Comparison of ENCODE assay signal across 10 cellular contexts in the genomic region with DNA sequence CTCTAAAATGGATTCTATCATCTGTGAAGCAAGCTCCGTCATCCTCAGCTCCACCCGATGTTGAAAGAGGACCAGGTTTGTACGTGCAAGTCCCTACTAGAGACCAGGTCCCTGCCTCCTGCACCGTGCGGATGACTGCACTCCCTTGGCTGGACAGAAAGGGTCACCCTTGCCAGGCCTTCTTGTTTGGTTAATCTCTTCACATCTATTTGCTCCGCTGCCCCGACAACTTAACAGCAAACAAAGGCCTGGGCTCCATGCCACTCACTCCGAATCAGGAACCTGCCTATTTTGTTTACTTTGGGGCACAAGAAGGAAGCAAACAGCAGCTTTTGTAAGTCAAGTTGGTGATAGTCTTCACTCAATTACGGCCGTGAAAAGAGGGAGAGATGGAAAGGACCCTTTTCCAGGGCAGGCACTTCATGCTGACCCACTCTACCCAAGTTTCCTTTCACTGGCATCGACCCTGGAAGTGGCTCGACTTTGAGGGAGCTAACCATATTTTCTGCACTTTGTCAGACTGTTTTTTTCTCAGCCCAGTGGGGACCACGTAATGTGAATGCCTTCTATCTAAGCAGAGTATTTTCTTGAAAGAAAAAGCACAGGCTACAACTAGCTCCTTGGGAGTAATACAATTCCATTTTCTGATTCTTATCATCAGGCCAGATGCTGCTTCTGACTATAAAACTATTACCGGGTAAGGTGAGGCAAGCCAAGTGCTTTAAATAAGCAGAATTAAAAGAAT.
DNase-seq lines count a peak whose midpoint lies in the region; ATAC-seq, FAIRE-seq and TF ChIP-seq lines count a peak whose summit lies in the region.
"Had no signal": no experiment of that assay in that cellular context is flagged by ENCODE, and none has a peak within 500 bp of the region (broad histone marks: within the 10 kb centered on the region; RNA-seq: fewer than 3 reads in every experiment).

No MANE protein-coding gene starts in this region.

- CTCF ChIA-PET in CD4-positive, alpha-beta T cell (lab: Charles Lee), result interaction anchor here (0.6 kb wide), 1 partner anchor 1692 kb away, joined by 3 read pairs; no protein-coding TSS in a partner anchor

- no peak for TF ChIP-seq POLR2A in esophagus muscularis mucosa (IDR thresholded peaks at IDR 0.05; ENCODE audit: low read depth)
- TF ChIP-seq POLR2A in GM12892 (IDR thresholded peaks at IDR 0.05; ENCODE audit: low read depth, low read length), result no peak

- no peaks in the 10 kb centered on the region for H3K9me3 Mint-ChIP-seq in natural killer cell treated with Interleukin-12 subunit alpha and Interleukin-12 subunit beta and Interleukin-15 and Interleukin-18, amount 100 ng/mL, for 72 hours
- no peaks in the 10 kb centered on the region for H3K9me3 Mint-ChIP-seq in activated naive CD8-positive, alpha-beta T cell treated with anti-CD3 and anti-CD28 coated beads for 36 hours
- H3K9me3 Mint-ChIP-seq in CD4-positive, alpha-beta T cell, result no peaks in the 10 kb centered on the region
- H3K9me3 Mint-ChIP-seq: memory B cell had no signal

- peak in 9 of 14 donors; percentile 19 to 86 (median 33) for DNase-seq in C1 segment of cervical spinal cord (lab: John Stamatoyannopoulos, UW)
- DNase-seq in NCI-H69 (lab: John Stamatoyannopoulos, UW), result peak; percentile 90
- DNase-seq in esophagus muscularis mucosa (ENCODE audit: extremely low spot score), result no peak
- DNase-seq in natural killer cell treated with Interleukin-12 subunit alpha and Interleukin-12 subunit beta and Interleukin-15 and Interleukin-18, amount 100 ng/mL, for 72 hours (ENCODE audit: low spot score), result no peak
- DNase-seq in activated naive CD8-positive, alpha-beta T cell treated with anti-CD3 and anti-CD28 coated beads for 36 hours, result no peak
- no peak for DNase-seq in CD4-positive, alpha-beta T cell
- DNase-seq in GM12892 (ENCODE audit: insufficient read length), result no peak
- DNase-seq: NCI-H1694 had no signal

- peaks cover 20 to 45% (median 30%) of the 10 kb centered on the region in 4 donors for H3K4me1 ChIP-seq in esophagus muscularis mucosa

- TF ChIP-seq CTCF in esophagus muscularis mucosa (IDR thresholded peaks at IDR 0.05), result peak in 2 of 3 experiments; percentile 7 to 34
- TF ChIP-seq CTCF in CD4-positive, alpha-beta T cell (IDR thresholded peaks at IDR 0.05), result no peak

- H3K4me3 Mint-ChIP-seq in natural killer cell treated with Interleukin-12 subunit alpha and Interleukin-12 subunit beta and Interleukin-15 and Interleukin-18, amount 100 ng/mL, for 72 hours, result no peak overlapping the region
- no peak overlapping the region for H3K4me3 Mint-ChIP-seq in activated naive CD8-positive, alpha-beta T cell treated with anti-CD3 and anti-CD28 coated beads for 36 hours
- no peak overlapping the region for H3K4me3 Mint-ChIP-seq in CD4-positive, alpha-beta T cell
- H3K4me3 Mint-ChIP-seq: memory B cell had no signal

- H3K36me3 ChIP-seq in esophagus muscularis mucosa, result peaks cover 0 to 3% (median 1%) of the 10 kb centered on the region in 4 donors

- H3K4me3 ChIP-seq in esophagus muscularis mucosa, result no peak overlapping the region

- no peak for TF ChIP-seq EP300 in esophagus muscularis mucosa (IDR thresholded peaks at IDR 0.05)

- intact Hi-C loops in esophagus muscularis mucosa (cut with DNase I), result no loop called here
- intact Hi-C loops in CD4-positive, alpha-beta T cell (cut with DNase I, micrococcal nuclease), result no loop called here

- H3K4me1 Mint-ChIP-seq in natural killer cell treated with Interleukin-12 subunit alpha and Interleukin-12 subunit beta and Interleukin-15 and Interleukin-18, amount 100 ng/mL, for 72 hours (ENCODE audit: low read depth in 2 of 2), result peaks cover 14 to 32% of the 10 kb centered on the region in 2 donors
- peaks cover 15% of the 10 kb centered on the region for H3K4me1 Mint-ChIP-seq in activated naive CD8-positive, alpha-beta T cell treated with anti-CD3 and anti-CD28 coated beads for 36 hours
- peaks cover 32% of the 10 kb centered on the region for H3K4me1 Mint-ChIP-seq in CD4-positive, alpha-beta T cell (ENCODE audit: low read depth)

- FAIRE-seq in GM12892 (lab: Jason Lieb, UNC), result no peak

- ATAC-seq in natural killer cell treated with Interleukin-12 subunit alpha and Interleukin-12 subunit beta and Interleukin-15 and Interleukin-18, amount 100 ng/mL, for 72 hours, result no peak
- ATAC-seq in HG03108 (IDR thresholded peaks at IDR 0.05; ENCODE audit: unreplicated experiment), result no peak
- no peak for ATAC-seq in CD4-positive, alpha-beta T cell (ENCODE audit: poor library complexity)

- no peaks in the 10 kb centered on the region for H3K9me3 ChIP-seq in esophagus muscularis mucosa
- H3K9me3 ChIP-seq in CD4-positive, alpha-beta T cell (ENCODE audit: control insufficient read depth, low read length), result no peaks in the 10 kb centered on the region

- 51% methylated on average over 14 of the region's 14 CpGs for WGBS in esophagus muscularis mucosa

- H3K27me3 ChIP-seq in esophagus muscularis mucosa, result no peaks in the 10 kb centered on the region
- no peaks in the 10 kb centered on the region for H3K27me3 ChIP-seq in CD4-positive, alpha-beta T cell (ENCODE audit: control insufficient read depth, insufficient read depth, low read length)

- peak overlapping the region; percentile 32 to 39 for H3K27ac Mint-ChIP-seq in natural killer cell treated with Interleukin-12 subunit alpha and Interleukin-12 subunit beta and Interleukin-15 and Interleukin-18, amount 100 ng/mL, for 72 hours
- no peak overlapping the region for H3K27ac Mint-ChIP-seq in activated naive CD8-positive, alpha-beta T cell treated with anti-CD3 and anti-CD28 coated beads for 36 hours
- no peak overlapping the region for H3K27ac Mint-ChIP-seq in CD4-positive, alpha-beta T cell

- POLR2A ChIA-PET in CD4-positive, alpha-beta T cell (lab: Charles Lee), result no interaction called here

- no peaks in the 10 kb centered on the region for H3K27me3 Mint-ChIP-seq in natural killer cell treated with Interleukin-12 subunit alpha and Interleukin-12 subunit beta and Interleukin-15 and Interleukin-18, amount 100 ng/mL, for 72 hours
- H3K27me3 Mint-ChIP-seq in activated naive CD8-positive, alpha-beta T cell treated with anti-CD3 and anti-CD28 coated beads for 36 hours, result no peaks in the 10 kb centered on the region
- H3K27me3 Mint-ChIP-seq in CD4-positive, alpha-beta T cell, result no peaks in the 10 kb centered on the region
- H3K27me3 Mint-ChIP-seq: memory B cell had no signal

- peaks cover 10% of the 10 kb centered on the region for H3K36me3 Mint-ChIP-seq in natural killer cell treated with Interleukin-12 subunit alpha and Interleukin-12 subunit beta and Interleukin-15 and Interleukin-18, amount 100 ng/mL, for 72 hours
- H3K36me3 Mint-ChIP-seq in activated naive CD8-positive, alpha-beta T cell treated with anti-CD3 and anti-CD28 coated beads for 36 hours, result peaks cover 24% of the 10 kb centered on the region
- peaks cover 31% of the 10 kb centered on the region for H3K36me3 Mint-ChIP-seq in CD4-positive, alpha-beta T cell (ENCODE audit: low read depth)

- H3K27ac ChIP-seq in esophagus muscularis mucosa (replicated peaks in 1 of 4), result peak overlapping the region; percentile 37 to 55 (median 53)
- no peak overlapping the region for H3K27ac ChIP-seq in CD4-positive, alpha-beta T cell (ENCODE audit: low read depth, low read length)

Comparison
In these comparisons a context has a peak if more than half of its experiments do, and no peak if none do; other contexts are left out.
1. DNase-seq: peak in C1 segment of cervical spinal cord (9 of 14) and NCI-H69 (single experiment); none in esophagus muscularis mucosa (single experiment), natural killer cell treated with Interleukin-12 subunit alpha and Interleukin-12 subunit beta and Interleukin-15 and Interleukin-18, amount 100 ng/mL, for 72 hours (single experiment), activated naive CD8-positive, alpha-beta T cell treated with anti-CD3 and anti-CD28 coated beads for 36 hours (single experiment), CD4-positive, alpha-beta T cell (0 of 10) and GM12892 (single experiment).
2. H3K27ac Mint-ChIP-seq: peak in natural killer cell treated with Interleukin-12 subunit alpha and Interleukin-12 subunit beta and Interleukin-15 and Interleukin-18, amount 100 ng/mL, for 72 hours (2 of 2); none in activated naive CD8-positive, alpha-beta T cell treated with anti-CD3 and anti-CD28 coated beads for 36 hours (single experiment) and CD4-positive, alpha-beta T cell (single experiment).